In the genomic region with DNA sequence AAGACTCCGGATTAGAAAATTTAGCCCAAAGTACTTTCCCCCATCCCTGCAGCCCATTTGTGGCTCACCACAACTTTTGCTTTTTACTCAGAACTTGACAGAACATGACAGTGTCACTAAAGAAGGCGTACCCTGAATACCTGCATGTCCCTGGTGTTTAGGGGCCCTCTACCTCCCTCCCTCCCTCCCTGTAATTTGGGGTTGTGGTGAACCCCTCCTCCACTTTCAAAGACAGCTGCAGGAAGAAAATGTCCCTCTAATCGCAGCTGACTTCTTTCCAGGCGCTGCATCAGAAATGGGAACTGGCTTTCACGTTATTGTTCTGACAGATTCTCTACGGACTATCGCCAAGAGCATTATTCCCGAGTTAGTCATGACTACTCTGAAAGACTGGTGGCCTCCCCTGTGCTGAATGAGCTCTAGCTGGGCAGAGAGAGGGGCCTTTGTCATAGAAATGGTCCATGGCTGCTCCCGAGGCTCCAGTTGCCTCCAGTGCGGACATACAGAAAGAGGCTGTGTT, we compare ENCODE assay signal across 11 cellular contexts.
DNase-seq lines count a peak whose midpoint lies in the region; ATAC-seq and TF ChIP-seq lines count a peak whose summit lies in the region.
"Had no signal": no experiment of that assay in that cellular context is flagged by ENCODE, and none has a peak within 500 bp of the region (broad histone marks: within the 10 kb centered on the region; RNA-seq: fewer than 3 reads in every experiment).

No MANE protein-coding gene starts in this region.

- TF ChIP-seq POLR2A in GM18505 (IDR thresholded peaks at IDR 0.05; ENCODE audit: borderline replicate concordance, extremely low read depth, insufficient read depth, insufficient read length) = no peak

- H3K27ac Mint-ChIP-seq in neural crest cell (ENCODE audit: unreplicated experiment) = no peak overlapping the region
- H3K27ac Mint-ChIP-seq: activated B cell treated with CpG ODN at 0.5 μM for 24 hours had no signal

- ATAC-seq in GM18505 (IDR thresholded peaks at IDR 0.05; ENCODE audit: unreplicated experiment) (peak; percentile 75), HG02763 (IDR thresholded peaks at IDR 0.05; ENCODE audit: unreplicated experiment) (peak; percentile 51), HG02981 (IDR thresholded peaks at IDR 0.05; ENCODE audit: unreplicated experiment) (no peak)

- peak; percentile 8 for DNase-seq in neural crest cell (ENCODE audit: low read depth, low spot score)
- DNase-seq in HEK293T (ENCODE audit: extremely low spot score) = no peak
- DNase-seq in NCI-H1092 (lab: John Stamatoyannopoulos, UW) = no peak
- DNase-seq in NCI-H69 (lab: John Stamatoyannopoulos, UW) = no peak
- DNase-seq: activated B cell treated with CpG ODN at 0.5 μM for 24 hours; stimulated activated CD4-positive, alpha-beta T cell treated with anti-CD3 and anti-CD28 coated beads, Interleukin-4, amount 100 ng/mL, for 4 hours had no signal

- no peaks in the 10 kb centered on the region for H3K27me3 Mint-ChIP-seq in neural crest cell (ENCODE audit: low read depth)
- H3K27me3 Mint-ChIP-seq: activated B cell treated with CpG ODN at 0.5 μM for 24 hours had no signal

- CTCF ChIA-PET in HEK293T (lab: Yijun Ruan, JAX) = no interaction called here

- no peak for TF ChIP-seq CTCF in neural crest cell (conservative IDR thresholded peaks at IDR 0.05)

- POLR2A ChIA-PET in HEK293T (lab: Yijun Ruan, JAX) = no interaction called here

- H3K4me3 Mint-ChIP-seq in neural crest cell = no peak overlapping the region
- H3K4me3 Mint-ChIP-seq: activated B cell treated with CpG ODN at 0.5 μM for 24 hours had no signal

- H3K9me3 Mint-ChIP-seq in neural crest cell = no peaks in the 10 kb centered on the region
- H3K9me3 Mint-ChIP-seq: activated B cell treated with CpG ODN at 0.5 μM for 24 hours had no signal

- peaks cover 9% of the 10 kb centered on the region for H3K4me1 Mint-ChIP-seq in neural crest cell

- no peaks in the 10 kb centered on the region for H3K36me3 Mint-ChIP-seq in neural crest cell (ENCODE audit: low read depth)

- H3K27ac ChIP-seq in angular gyrus (ENCODE audit: low read depth, low read length) = peak overlapping the region; percentile 35
- H3K27ac ChIP-seq: hepatocyte had no signal

TF ChIP-seq in HEK293T, 16 proteins besides CTCF, POLR2A, EP300 and RAD21:
- no peak for TF ChIP-seq ELF4 (IDR thresholded peaks at IDR 0.05)
- no peak for TF ChIP-seq TARDBP (IDR thresholded peaks at IDR 0.05)
- no peak for TF ChIP-seq L3MBTL2 (conservative IDR thresholded peaks at IDR 0.05)
- no peak for TF ChIP-seq ZNF384 (IDR thresholded peaks at IDR 0.05)
- no peak for TF ChIP-seq FOXM1 (IDR thresholded peaks at IDR 0.05; ENCODE audit: borderline replicate concordance)
